In the genomic region with DNA sequence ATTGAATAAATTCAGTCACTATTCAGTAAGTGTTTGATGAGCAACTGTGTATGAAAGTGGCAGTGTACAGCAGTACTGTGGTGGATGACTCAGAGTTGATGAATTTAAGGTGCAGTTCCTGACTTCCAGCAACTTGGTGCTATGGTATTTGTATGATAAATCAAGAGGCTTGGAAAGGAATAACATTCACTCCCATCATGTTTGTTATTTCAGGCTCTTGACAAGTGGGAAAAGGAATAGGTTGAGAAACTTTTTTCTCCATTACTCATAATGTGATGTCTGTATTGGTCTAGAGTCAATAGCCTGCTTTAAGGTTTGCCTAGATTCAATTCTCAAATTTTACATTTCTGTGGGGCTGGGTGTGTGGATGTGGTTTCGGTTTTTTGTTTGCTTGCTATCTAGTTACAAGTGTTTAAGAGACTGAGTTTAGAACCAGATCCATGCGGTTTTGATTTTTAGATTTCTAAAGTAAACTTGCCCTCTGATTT, we compare ENCODE assay signal across 9 cellular contexts. TPM values are rescaled to one million over a fixed set of nuclear protein-coding genes. Genes with fewer than 3 reads are reported as not detected.
DNase-seq lines count a peak whose midpoint lies in the region; ATAC-seq and TF ChIP-seq lines count a peak whose summit lies in the region.
"Had no signal": no experiment of that assay in that cellular context is flagged by ENCODE, and none has a peak within 500 bp of the region (broad histone marks: within the 10 kb centered on the region; RNA-seq: fewer than 3 reads in every experiment).

No MANE protein-coding gene starts in this region.

- H3K9me3 ChIP-seq in smooth muscle cell (replicated peaks; ENCODE audit: low read depth) = no peaks in the 10 kb centered on the region

- no peak overlapping the region for H3K9ac ChIP-seq in smooth muscle cell (ENCODE audit: low read depth)
- H3K9ac ChIP-seq: BLaER1 treated with 17β-estradiol and CSF1 and Interleukin-3, amounts not matched to agents 10 nM and 100 nM had no signal

- 97% methylated on average over 2 of the region's 2 CpGs for WGBS in smooth muscle cell (ENCODE audit: low lambda C conversion rate)

- intact Hi-C loops in activated CD4-positive, alpha-beta T cell treated with anti-CD3 and anti-CD28 coated beads for 36 hours (cut with DNase I, micrococcal nuclease) = loop anchor here (1.0 to 5.0 kb wide), 3 partner anchors 32 to 74 kb away; partner anchors contain the start of gene SGMS2 (in 2 of the 2)
- intact Hi-C loops in activated CD4-positive, alpha-beta T cell treated with anti-CD3 and anti-CD28 coated beads, Interleukin-2, amount 10 ng/mL, durations not matched to agents 24 days and 14 days (cut with micrococcal nuclease) = no loop called here

- POLR2A ChIA-PET in activated CD4-positive, alpha-beta T cell treated with anti-CD3 and anti-CD28 coated beads for 36 hours (lab: Charles Lee) = interaction anchor here (0.7 kb wide), 1 partner anchor 334 kb away, joined by 3 read pairs; no protein-coding TSS in a partner anchor

- peaks cover 7% of the 10 kb centered on the region for H3K4me1 ChIP-seq in smooth muscle cell (ENCODE audit: low read depth)
- H3K4me1 ChIP-seq: BLaER1 treated with 17β-estradiol and CSF1 and Interleukin-3, amounts not matched to agents 10 nM and 100 nM had no signal

- no peaks in the 10 kb centered on the region for H3K36me3 Mint-ChIP-seq in activated CD4-positive, alpha-beta T cell treated with anti-CD3 and anti-CD28 coated beads for 36 hours (ENCODE audit: low read depth)
- H3K36me3 Mint-ChIP-seq in activated CD4-positive, alpha-beta T cell treated with anti-CD3 and anti-CD28 coated beads, Interleukin-2, amount 10 ng/mL, durations not matched to agents 24 days and 14 days (ENCODE audit: low read depth) = no peaks in the 10 kb centered on the region

- TF ChIP-seq CTCF in smooth muscle cell (IDR thresholded peaks at IDR 0.05; ENCODE audit: borderline replicate concordance, insufficient read depth, poor library complexity, severe bottlenecking) = no peak

- H3K27me3 ChIP-seq in smooth muscle cell (ENCODE audit: low read depth) = no peaks in the 10 kb centered on the region
- H3K27me3 ChIP-seq: BLaER1 treated with 17β-estradiol and CSF1 and Interleukin-3, amounts not matched to agents 10 nM and 100 nM had no signal

- H3K27me3 Mint-ChIP-seq in activated CD4-positive, alpha-beta T cell treated with anti-CD3 and anti-CD28 coated beads for 36 hours = peaks cover 13% of the 10 kb centered on the region
- H3K27me3 Mint-ChIP-seq in activated CD4-positive, alpha-beta T cell treated with anti-CD3 and anti-CD28 coated beads, Interleukin-2, amount 10 ng/mL, durations not matched to agents 24 days and 14 days = peaks cover 10% of the 10 kb centered on the region

- no peak overlapping the region for H3K27ac Mint-ChIP-seq in activated CD4-positive, alpha-beta T cell treated with anti-CD3 and anti-CD28 coated beads for 36 hours
- H3K27ac Mint-ChIP-seq in activated CD4-positive, alpha-beta T cell treated with anti-CD3 and anti-CD28 coated beads, Interleukin-2, amount 10 ng/mL, durations not matched to agents 24 days and 14 days = no peak overlapping the region

- H3K79me2 ChIP-seq in smooth muscle cell (ENCODE audit: low read depth) = no peaks in the 10 kb centered on the region

- DNase-seq in activated CD4-positive, alpha-beta T cell treated with anti-CD3 and anti-CD28 coated beads for 36 hours = peak; percentile 42
- no peak for DNase-seq in activated CD4-positive, alpha-beta T cell treated with anti-CD3 and anti-CD28 coated beads, Interleukin-2, amount 10 ng/mL, durations not matched to agents 24 days and 14 days
- DNase-seq in NCI-H460 (ENCODE audit: extremely low read depth, low read depth) (peak; percentile 61), fibroblast of peridontal ligament (ENCODE audit: extremely low read depth) (peak; percentile 97), smooth muscle cell (lab: John Stamatoyannopoulos, UW; ENCODE audit: unreplicated experiment) (no peak), inferior parietal cortex (ENCODE audit: extremely low spot score) (no peak)
- DNase-seq in activated effector memory CD4-positive, alpha-beta T cell treated with Interleukin-2 at 50 U/mL for 16 hours = no peak
- DNase-seq in activated CD4-positive, alpha-beta T cell treated with anti-CD3 and anti-CD28 coated beads for 4 hours = no peak

- H3K36me3 ChIP-seq in smooth muscle cell (ENCODE audit: low read depth) = no peaks in the 10 kb centered on the region
- H3K36me3 ChIP-seq: BLaER1 treated with 17β-estradiol and CSF1 and Interleukin-3, amounts not matched to agents 10 nM and 100 nM had no signal

- CTCF ChIA-PET in activated CD4-positive, alpha-beta T cell treated with anti-CD3 and anti-CD28 coated beads for 36 hours (lab: Charles Lee) = interaction anchor here (0.6 to 1.4 kb wide), 5 partner anchors 9 to 35 kb away, joined by 3 to 4 read pairs (median 3); no protein-coding TSS in a partner anchor

- no peaks in the 10 kb centered on the region for H4K20me1 ChIP-seq in smooth muscle cell (ENCODE audit: low read depth)
- H4K20me1 ChIP-seq: BLaER1 treated with 17β-estradiol and CSF1 and Interleukin-3, amounts not matched to agents 10 nM and 100 nM had no signal

- ATAC-seq in activated CD4-positive, alpha-beta T cell treated with anti-CD3 and anti-CD28 coated beads for 36 hours = peak; percentile 92

- no peaks in the 10 kb centered on the region for H3F3A ChIP-seq in smooth muscle cell (ENCODE audit: low read depth)

- no peak overlapping the region for H2AFZ ChIP-seq in smooth muscle cell (ENCODE audit: low read depth)

- H3K9me3 Mint-ChIP-seq in activated CD4-positive, alpha-beta T cell treated with anti-CD3 and anti-CD28 coated beads for 36 hours (ENCODE audit: low read depth) = no peaks in the 10 kb centered on the region
- peaks cover 2% of the 10 kb centered on the region for H3K9me3 Mint-ChIP-seq in activated CD4-positive, alpha-beta T cell treated with anti-CD3 and anti-CD28 coated beads, Interleukin-2, amount 10 ng/mL, durations not matched to agents 24 days and 14 days

- H3K4me3 Mint-ChIP-seq in activated CD4-positive, alpha-beta T cell treated with anti-CD3 and anti-CD28 coated beads for 36 hours = no peak overlapping the region
- H3K4me3 Mint-ChIP-seq in activated CD4-positive, alpha-beta T cell treated with anti-CD3 and anti-CD28 coated beads, Interleukin-2, amount 10 ng/mL, durations not matched to agents 24 days and 14 days = no peak overlapping the region

- peak overlapping the region; percentile 81 for H3K27ac ChIP-seq in smooth muscle cell (ENCODE audit: low read depth)
- H3K27ac ChIP-seq: BLaER1 treated with 17β-estradiol and CSF1 and Interleukin-3, amounts not matched to agents 10 nM and 100 nM had no signal

- H3K4me3 ChIP-seq in smooth muscle cell = no peak overlapping the region
- H3K4me3 ChIP-seq: BLaER1 treated with 17β-estradiol and CSF1 and Interleukin-3, amounts not matched to agents 10 nM and 100 nM had no signal

- peaks cover 17% of the 10 kb centered on the region for H3K4me1 Mint-ChIP-seq in activated CD4-positive, alpha-beta T cell treated with anti-CD3 and anti-CD28 coated beads for 36 hours
- peaks cover 3% of the 10 kb centered on the region for H3K4me1 Mint-ChIP-seq in activated CD4-positive, alpha-beta T cell treated with anti-CD3 and anti-CD28 coated beads, Interleukin-2, amount 10 ng/mL, durations not matched to agents 24 days and 14 days

- H3K4me2 ChIP-seq in smooth muscle cell = peak overlapping the region; percentile 21
- H3K4me2 ChIP-seq: BLaER1 treated with 17β-estradiol and CSF1 and Interleukin-3, amounts not matched to agents 10 nM and 100 nM had no signal

RNA-seq across cellular contexts. Expression of gene CYP2U1, which starts 35.1 kb away (rescaled TPM):
- total RNA-seq in activated CD4-positive, alpha-beta T cell treated with anti-CD3 and anti-CD28 coated beads for 36 hours = 1 to 10 TPM; 2.3 to 2.4 TPM
- 0.90 and 0.96 TPM in 2 replicates for total RNA-seq in activated CD4-positive, alpha-beta T cell treated with anti-CD3 and anti-CD28 coated beads, Interleukin-2, amount 10 ng/mL, durations not matched to agents 24 days and 14 days
- 2.2 and 2.5 TPM in 2 replicates for total RNA-seq in NCI-H460 (2014; rRNA removed; shearing (Covaris generic))
- 1.0 and 2.5 TPM in 2 replicates for polyA plus RNA-seq in NCI-H460 (2014; cell fraction: nucleus; rRNA removed)
- 3.5 and 4.4 TPM in 2 replicates for total RNA-seq in smooth muscle cell
- polyA plus RNA-seq in smooth muscle cell = 1.9 and 2.4 TPM in 2 replicates

Comparison
In these comparisons a context has a peak if more than half of its experiments do, and no peak if none do; other contexts are left out.
1. DNase-seq: peak in activated CD4-positive, alpha-beta T cell treated with anti-CD3 and anti-CD28 coated beads for 36 hours (single experiment), NCI-H460 (single experiment) and fibroblast of peridontal ligament (single experiment); none in activated CD4-positive, alpha-beta T cell treated with anti-CD3 and anti-CD28 coated beads, Interleukin-2, amount 10 ng/mL, durations not matched to agents 24 days and 14 days (single experiment), smooth muscle cell (single experiment), activated effector memory CD4-positive, alpha-beta T cell treated with Interleukin-2 at 50 U/mL for 16 hours (single experiment), inferior parietal cortex (single experiment) and activated CD4-positive, alpha-beta T cell treated with anti-CD3 and anti-CD28 coated beads for 4 hours (0 of 2).